In the genomic region with DNA sequence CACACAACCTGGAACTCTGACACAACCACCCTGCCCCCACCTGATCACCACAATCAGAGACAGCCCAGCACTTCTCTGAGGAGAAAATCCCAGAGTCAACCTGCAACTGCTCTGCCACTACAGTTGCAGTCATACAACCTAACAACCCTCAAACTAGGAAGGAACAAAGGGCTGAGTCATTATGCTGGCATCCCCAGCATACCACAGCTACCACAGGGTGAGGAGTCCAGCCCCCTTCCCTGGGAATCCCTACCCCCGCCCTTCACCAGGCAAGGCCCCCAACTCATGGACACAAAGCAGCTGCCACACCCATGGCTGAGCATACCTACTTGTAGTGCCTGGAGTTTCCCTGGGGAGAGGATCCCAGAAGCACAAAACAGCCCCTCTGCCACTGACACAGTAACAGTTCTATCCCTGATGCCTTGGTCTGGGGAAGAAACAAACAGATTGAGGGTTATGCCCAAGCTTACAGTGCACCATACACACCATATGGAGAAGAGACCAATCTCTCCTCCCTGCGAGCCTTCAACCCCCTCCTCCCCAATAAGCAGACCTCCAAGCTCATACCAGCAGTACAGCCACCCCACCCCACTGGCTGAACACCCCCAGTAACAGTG, we compare ENCODE assay signal across 10 cellular contexts.
A peak's percentile ranks its signal among the peaks of the same experiment; 100 is the strongest.
DNase-seq lines count a peak whose midpoint lies in the region; ATAC-seq, FAIRE-seq and TF ChIP-seq lines count a peak whose summit lies in the region.
"Had no signal": no experiment of that assay in that cellular context is flagged by ENCODE, and none has a peak within 500 bp of the region (broad histone marks: within the 10 kb centered on the region; RNA-seq: fewer than 3 reads in every experiment).

No MANE protein-coding gene starts in this region.

- no peak for FAIRE-seq in RCC 7860 (lab: Jason Lieb, UNC)
- no peak for FAIRE-seq in D721Med (lab: Jason Lieb, UNC)
- FAIRE-seq: frontal cortex had no signal

- no peak for TF ChIP-seq CTCF in fibroblast of pulmonary artery (IDR thresholded peaks at IDR 0.05; ENCODE audit: low read length, missing control alignments)
- TF ChIP-seq CTCF in D721Med (IDR thresholded peaks at IDR 0.05; ENCODE audit: insufficient read depth, missing control alignments), result no peak

- intact Hi-C loops in sciatic nerve (cut with DNase I), result no loop called here

- ATAC-seq in sciatic nerve, result no peak
- no peak for ATAC-seq in HG03342 (IDR thresholded peaks at IDR 0.05; ENCODE audit: unreplicated experiment)

- DNase-seq in HK-2 (ENCODE audit: unreplicated experiment), result peak; percentile 45
- peak; percentile 49 for DNase-seq in RCC 7860 (ENCODE audit: low spot score)
- peak; percentile 24 for DNase-seq in fibroblast of pulmonary artery (ENCODE audit: low read depth)
- peak; percentile 96 for DNase-seq in renal cortical epithelial cell (ENCODE audit: low read depth)
- DNase-seq in D721Med (ENCODE audit: insufficient read length, low spot score), result no peak
- no peak for DNase-seq in sciatic nerve (ENCODE audit: low spot score)
- DNase-seq: DMS153, NCI-H2029 had no signal

- H3K4me3 ChIP-seq in fibroblast of pulmonary artery (replicated peaks; ENCODE audit: low read depth, low read length), result no peak overlapping the region

Comparison
In these comparisons a context has a peak if more than half of its experiments do, and no peak if none do; other contexts are left out.
1. DNase-seq: peak in HK-2 (single experiment), RCC 7860 (single experiment), fibroblast of pulmonary artery (single experiment) and renal cortical epithelial cell (single experiment); none in D721Med (single experiment) and sciatic nerve (single experiment).